ENCODE assay signal across 30 cellular contexts in genomic region chr14:61223552-61223951, GRCh38.
"Had no signal": no experiment of that assay in that cellular context is flagged by ENCODE, and none has a peak within 500 bp of the region (broad histone marks: within the 10 kb centered on the region; RNA-seq: fewer than 3 reads in every experiment).

No MANE protein-coding gene starts in this region.

- H3K4me3 Mint-ChIP-seq: activated CD4-positive, alpha-beta T cell treated with anti-CD3 and anti-CD28 coated beads, Interleukin-2, amount 10 ng/mL, durations not matched to agents 7 days and 5 days; activated CD8-positive, alpha-beta T cell treated with anti-CD3 and anti-CD28 coated beads for 36 hours; activated naive CD8-positive, alpha-beta T cell treated with anti-CD3 and anti-CD28 coated beads, Interleukin-2, amount 50 U/mL, for 24 hours; activated T-cell treated with anti-CD3 and anti-CD28 coated beads, Interleukin-2, amount 50 U/mL, for 4 hours; activated T-helper 17 cell treated with anti-CD3 and anti-CD28 coated beads, Interleukin-2, amount 50 U/mL, for 72 hours; immature natural killer cell; naive thymus-derived CD8-positive, alpha-beta T cell; stimulated activated memory B cell treated with anti-CD40 and anti-IgM and Interleukin-4, amounts not matched to agents 10 μg/mL and 1 μg/mL and 100 μg/mL, for 72 hours; stimulated activated naive CD8-positive, alpha-beta T cell treated with anti-CD3 and anti-CD28 coated beads, Interleukin-15, amount 100 ng/mL, for 72 hours; T-helper 17 cell; WTC11 had no signal

- H3K9me3 Mint-ChIP-seq: activated CD4-positive, alpha-beta T cell treated with anti-CD3 and anti-CD28 coated beads, Interleukin-2, amount 10 ng/mL, durations not matched to agents 7 days and 5 days; activated CD8-positive, alpha-beta T cell treated with anti-CD3 and anti-CD28 coated beads for 36 hours; activated naive CD8-positive, alpha-beta T cell treated with anti-CD3 and anti-CD28 coated beads, Interleukin-2, amount 50 U/mL, for 24 hours; activated T-cell treated with anti-CD3 and anti-CD28 coated beads, Interleukin-2, amount 50 U/mL, for 4 hours; activated T-helper 17 cell treated with anti-CD3 and anti-CD28 coated beads, Interleukin-2, amount 50 U/mL, for 72 hours; naive thymus-derived CD8-positive, alpha-beta T cell; stimulated activated memory B cell treated with anti-CD40 and anti-IgM and Interleukin-4, amounts not matched to agents 10 μg/mL and 1 μg/mL and 100 μg/mL, for 72 hours; stimulated activated naive CD8-positive, alpha-beta T cell treated with anti-CD3 and anti-CD28 coated beads, Interleukin-15, amount 100 ng/mL, for 72 hours; WTC11 had no signal

- H3K27ac Mint-ChIP-seq: activated CD4-positive, alpha-beta T cell treated with anti-CD3 and anti-CD28 coated beads, Interleukin-2, amount 10 ng/mL, durations not matched to agents 7 days and 5 days; activated CD8-positive, alpha-beta T cell treated with anti-CD3 and anti-CD28 coated beads for 36 hours; activated naive CD8-positive, alpha-beta T cell treated with anti-CD3 and anti-CD28 coated beads, Interleukin-2, amount 50 U/mL, for 24 hours; activated T-helper 17 cell treated with anti-CD3 and anti-CD28 coated beads, Interleukin-2, amount 50 U/mL, for 72 hours; immature natural killer cell; naive thymus-derived CD8-positive, alpha-beta T cell; progenitor cell of endocrine pancreas; stimulated activated memory B cell treated with anti-CD40 and anti-IgM and Interleukin-4, amounts not matched to agents 10 μg/mL and 1 μg/mL and 100 μg/mL, for 72 hours; stimulated activated naive CD8-positive, alpha-beta T cell treated with anti-CD3 and anti-CD28 coated beads, Interleukin-15, amount 100 ng/mL, for 72 hours; T-helper 17 cell; WTC11 had no signal

- H3K4me1 Mint-ChIP-seq: activated CD4-positive, alpha-beta T cell treated with anti-CD3 and anti-CD28 coated beads, Interleukin-2, amount 10 ng/mL, durations not matched to agents 7 days and 5 days; activated naive CD8-positive, alpha-beta T cell treated with anti-CD3 and anti-CD28 coated beads, Interleukin-2, amount 50 U/mL, for 24 hours; activated T-helper 17 cell treated with anti-CD3 and anti-CD28 coated beads, Interleukin-2, amount 50 U/mL, for 72 hours; immature natural killer cell; stimulated activated memory B cell treated with anti-CD40 and anti-IgM and Interleukin-4, amounts not matched to agents 10 μg/mL and 1 μg/mL and 100 μg/mL, for 72 hours; stimulated activated naive CD8-positive, alpha-beta T cell treated with anti-CD3 and anti-CD28 coated beads, Interleukin-15, amount 100 ng/mL, for 72 hours; T-helper 17 cell had no signal

- H3K4me1 ChIP-seq: colonic mucosa, lower lobe of right lung, upper lobe of right lung had no signal

- ATAC-seq: activated CD8-positive, alpha-beta T cell treated with anti-CD3 and anti-CD28 coated beads for 36 hours; activated naive CD8-positive, alpha-beta T cell treated with anti-CD3 and anti-CD28 coated beads, Interleukin-2, amount 50 U/mL, for 24 hours; activated T-cell treated with anti-CD3 and anti-CD28 coated beads, Interleukin-2, amount 50 U/mL, for 4 hours; activated T-helper 17 cell treated with anti-CD3 and anti-CD28 coated beads, Interleukin-2, amount 50 U/mL, for 72 hours; gastrocnemius medialis; lower lobe of right lung; naive thymus-derived CD8-positive, alpha-beta T cell; SK-N-SH treated with all-trans-retinoic acid at 6 μM for 48 hours; stimulated activated memory B cell treated with anti-CD40 and anti-IgM and Interleukin-4, amounts not matched to agents 10 μg/mL and 1 μg/mL and 100 μg/mL, for 72 hours; stimulated activated naive CD8-positive, alpha-beta T cell treated with anti-CD3 and anti-CD28 coated beads, Interleukin-15, amount 100 ng/mL, for 72 hours; T-helper 17 cell; upper lobe of right lung; WTC11 had no signal

- H3K36me3 ChIP-seq: colonic mucosa, gastrocnemius medialis, lower lobe of right lung, tibial artery, upper lobe of right lung had no signal

- H3K27me3 ChIP-seq: colonic mucosa, gastrocnemius medialis, tibial artery had no signal

- H3K36me3 Mint-ChIP-seq: immature natural killer cell; naive thymus-derived CD8-positive, alpha-beta T cell; stimulated activated memory B cell treated with anti-CD40 and anti-IgM and Interleukin-4, amounts not matched to agents 10 μg/mL and 1 μg/mL and 100 μg/mL, for 72 hours; WTC11 had no signal

- DNase-seq: activated CD4-positive, alpha-beta T cell treated with anti-CD3 and anti-CD28 coated beads for 1 hour; activated CD4-positive, alpha-beta T cell treated with anti-CD3 and anti-CD28 coated beads, Interleukin-2, amount 10 ng/mL, durations not matched to agents 7 days and 5 days; activated CD8-positive, alpha-beta T cell treated with anti-CD3 and anti-CD28 coated beads for 36 hours; activated gamma-delta T cell treated with Interleukin-2 at 50 U/mL for 16 hours; activated naive CD4-positive, alpha-beta T cell treated with anti-CD3 and anti-CD28 coated beads, Interleukin-2, amount 50 U/mL, for 16 hours; activated naive CD8-positive, alpha-beta T cell treated with anti-CD3 and anti-CD28 coated beads, Interleukin-2, amount 50 U/mL, for 24 hours; activated T-cell treated with anti-CD3 and anti-CD28 coated beads, Interleukin-2, amount 50 U/mL, for 4 hours; colonic mucosa; effector CD8-positive, alpha-beta T cell; hypothalamus; immature natural killer cell; kidney; lower lobe of right lung; mesenchymal stem cell; naive thymus-derived CD8-positive, alpha-beta T cell; stimulated activated CD4-positive, alpha-beta T cell treated with anti-CD3 and anti-CD28 coated beads, Interleukin-1b, Interleukin-23, amount 100 ng/mL, for 48 hours; stimulated activated CD4-positive, alpha-beta T cell treated with anti-CD3 and anti-CD28 coated beads, Interleukin-4, amount 100 ng/mL, for 4 hours; stimulated activated CD8-positive, alpha-beta memory T cell treated with anti-CD3 and anti-CD28 coated beads, Interleukin-4, amount 100 ng/mL, for 48 hours; stimulated activated naive CD8-positive, alpha-beta T cell treated with anti-CD3 and anti-CD28 coated beads, Interleukin-15, amount 100 ng/mL, for 72 hours; T-helper 17 cell; upper lobe of right lung had no signal

- H3K27me3 Mint-ChIP-seq: progenitor cell of endocrine pancreas had no signal

- H3K9me3 ChIP-seq: colonic mucosa, gastrocnemius medialis, lower lobe of right lung, tibial artery, upper lobe of right lung had no signal

- H3K4me3 ChIP-seq: colonic mucosa, gastrocnemius medialis, lower lobe of right lung, smooth muscle cell, tibial artery, upper lobe of right lung had no signal

- H3K27ac ChIP-seq: colonic mucosa, epithelial cell of prostate, gastrocnemius medialis, lower lobe of right lung, tibial artery, upper lobe of right lung had no signal
